ENCODE assay signal across 1 cellular context in genomic region chr11:128603003-128603715, GRCh38.
TF ChIP-seq lines count a peak whose summit lies in the region.

No MANE protein-coding gene starts in this region.

TF ChIP-seq in GM12878, 131 proteins besides CTCF, POLR2A, EP300 and RAD21 (continued from another document):
- TF ChIP-seq, protein P1, sequence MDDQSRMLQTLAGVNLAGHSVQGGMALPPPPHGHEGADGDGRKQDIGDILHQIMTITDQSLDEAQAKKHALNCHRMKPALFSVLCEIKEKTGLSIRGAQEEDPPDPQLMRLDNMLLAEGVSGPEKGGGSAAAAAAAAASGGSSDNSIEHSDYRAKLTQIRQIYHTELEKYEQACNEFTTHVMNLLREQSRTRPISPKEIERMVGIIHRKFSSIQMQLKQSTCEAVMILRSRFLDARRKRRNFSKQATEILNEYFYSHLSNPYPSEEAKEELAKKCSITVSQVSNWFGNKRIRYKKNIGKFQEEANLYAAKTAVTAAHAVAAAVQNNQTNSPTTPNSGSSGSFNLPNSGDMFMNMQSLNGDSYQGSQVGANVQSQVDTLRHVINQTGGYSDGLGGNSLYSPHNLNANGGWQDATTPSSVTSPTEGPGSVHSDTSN (IDR thresholded peaks at IDR 0.05; ENCODE audit: insufficient replicate concordance, low read depth, low read length), result no peak
- TF ChIP-seq NFYA (IDR thresholded peaks at IDR 0.05; ENCODE audit: borderline replicate concordance, low read depth, low read length), result no peak
- TF ChIP-seq ZBTB40 (IDR thresholded peaks at IDR 0.05; ENCODE audit: borderline replicate concordance), result no peak
- TF ChIP-seq EZH2 (IDR thresholded peaks at IDR 0.05; ENCODE audit: borderline replicate concordance, control insufficient read depth, low read depth, low read length), result no peak
- no peak for TF ChIP-seq FOXK2 (IDR thresholded peaks at IDR 0.05)
- no peak for TF ChIP-seq LARP7 (IDR thresholded peaks at IDR 0.05)
- no peak for TF ChIP-seq RUNX3 (IDR thresholded peaks at IDR 0.05; ENCODE audit: low read length)
- TF ChIP-seq FOXM1 (IDR thresholded peaks at IDR 0.05; ENCODE audit: low read depth, low read length), result no peak
- TF ChIP-seq HCFC1 (IDR thresholded peaks at IDR 0.05; ENCODE audit: low read length), result no peak
- TF ChIP-seq KLF5 (IDR thresholded peaks at IDR 0.05; ENCODE audit: partially characterized antibody), result no peak
